In the genomic region with DNA sequence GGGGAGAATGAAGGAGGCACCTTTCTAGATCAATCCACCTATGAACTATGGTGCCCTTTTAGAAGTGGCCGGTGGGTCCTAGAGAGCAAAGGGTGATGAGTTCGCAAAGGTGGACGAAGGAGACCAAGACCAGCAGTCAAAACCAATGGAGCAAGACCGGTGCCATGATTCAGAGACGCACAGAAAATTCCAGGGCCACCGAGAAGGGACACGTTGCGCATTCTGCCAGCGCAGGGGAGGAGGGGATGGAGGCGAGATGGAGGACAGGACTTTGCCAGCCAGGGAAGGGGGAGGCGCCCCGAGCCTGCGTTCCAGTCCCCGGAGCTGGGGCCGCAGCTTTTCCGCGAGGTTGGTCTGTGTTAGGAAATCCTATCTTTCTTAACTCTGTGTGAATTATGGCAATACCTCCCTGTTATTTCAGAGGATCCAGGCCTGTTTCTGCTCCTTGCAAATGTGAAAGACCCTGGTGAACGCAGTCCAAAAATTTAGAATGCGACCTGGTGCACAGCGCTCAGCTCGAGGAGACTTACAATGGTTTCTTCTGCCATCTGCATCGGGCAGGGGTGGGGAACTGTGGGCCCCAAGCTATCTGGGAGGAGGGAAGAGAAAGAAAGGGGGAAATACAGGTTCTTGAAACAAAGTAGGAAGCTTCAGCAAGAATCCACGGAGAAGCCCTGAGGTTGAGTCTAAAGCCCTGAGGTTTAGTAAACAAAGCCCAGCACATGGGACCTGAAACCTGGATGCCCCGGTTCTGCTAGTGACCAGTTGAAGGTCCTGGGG, we compare ENCODE assay signal across 10 cellular contexts.
DNase-seq lines count a peak whose midpoint lies in the region; ATAC-seq and TF ChIP-seq lines count a peak whose summit lies in the region.
"Had no signal": no experiment of that assay in that cellular context is flagged by ENCODE, and none has a peak within 500 bp of the region (broad histone marks: within the 10 kb centered on the region; RNA-seq: fewer than 3 reads in every experiment).

No MANE protein-coding gene starts in this region.

- H3K27me3 ChIP-seq in breast epithelium (no peaks in the 10 kb centered on the region), mucosa of rectum (ENCODE audit: control insufficient read depth in 2 of 2, insufficient read depth in 2 of 2, low read length in 2 of 2) (no peaks in the 10 kb centered on the region), uterus (no peaks in the 10 kb centered on the region)
- H3K27me3 ChIP-seq: ovary had no signal

- H3K36me3 ChIP-seq in breast epithelium (no peaks in the 10 kb centered on the region), mucosa of rectum (ENCODE audit: control insufficient read depth in 2 of 2, insufficient read depth in 2 of 2, low read length in 2 of 2) (no peaks in the 10 kb centered on the region), uterus (no peaks in the 10 kb centered on the region)
- H3K36me3 ChIP-seq: ovary had no signal

- peaks cover 5% of the 10 kb centered on the region for H3K4me1 Mint-ChIP-seq in MCF 10A (ENCODE audit: insufficient read depth, unreplicated experiment)

- ATAC-seq in GM21723 (IDR thresholded peaks at IDR 0.05; ENCODE audit: unreplicated experiment), result no peak
- ATAC-seq in GM18909 (IDR thresholded peaks at IDR 0.05; ENCODE audit: poor library complexity, unreplicated experiment), result no peak

- peak overlapping the region in 1 of 2 donors; percentile 50 for H3K27ac ChIP-seq in breast epithelium
- H3K27ac ChIP-seq in mucosa of rectum (ENCODE audit: low read depth in 2 of 2, low read length in 2 of 2), result peak overlapping the region in 1 of 2 donors; percentile 23
- H3K27ac ChIP-seq in uterus, result peak overlapping the region; percentile 83 to 84
- H3K27ac ChIP-seq: ovary, SK-N-MC had no signal

- DNase-seq in breast epithelium (ENCODE audit: low spot score in 2 of 2) (peak in 1 of 2 donors; percentile 8), MCF 10A (ENCODE audit: unreplicated experiment) (no peak), choroid plexus epithelial cell (ENCODE audit: low read depth) (peak; percentile 40), uterus (peak; percentile 60 to 61), inferior parietal cortex (ENCODE audit: extremely low spot score) (no peak)

- H3K4me3 Mint-ChIP-seq in MCF 10A (ENCODE audit: unreplicated experiment), result no peak overlapping the region

- no peak overlapping the region for H3K27ac Mint-ChIP-seq in MCF 10A (ENCODE audit: low read depth, unreplicated experiment)

- H3K9me3 ChIP-seq in breast epithelium, result no peaks in the 10 kb centered on the region
- H3K9me3 ChIP-seq in mucosa of rectum (ENCODE audit: control insufficient read depth in 2 of 2, low read length in 2 of 2), result no peaks in the 10 kb centered on the region
- H3K9me3 ChIP-seq in uterus, result no peaks in the 10 kb centered on the region
- H3K9me3 ChIP-seq: ovary had no signal

- H3K9me3 Mint-ChIP-seq in MCF 10A (ENCODE audit: unreplicated experiment), result no peaks in the 10 kb centered on the region

- POLR2A ChIA-PET in MCF 10A (lab: Yijun Ruan, JAX), result interaction anchor here (0.8 kb wide), 1 partner anchor 130 kb away, joined by 3 read pairs; the partner anchor contains the start of genes MRPS6 and SLC5A3

- peak overlapping the region in 1 of 2 donors; percentile 41 for H3K9ac ChIP-seq in mucosa of rectum (ENCODE audit: low read depth in 1 of 2, low read length in 2 of 2)

- BruUV-seq in MCF 10A (replicated peaks; lab: Mats Ljungman, UMichigan), result no TSS peak

- no peaks in the 10 kb centered on the region for H3K27me3 Mint-ChIP-seq in MCF 10A (ENCODE audit: insufficient read depth, unreplicated experiment)

- intact Hi-C loops in breast epithelium (cut with DNase I; ENCODE audit: low total_unique reads), result loop anchor here (2.0 kb wide), 1 partner anchor 54 kb away; no protein-coding TSS in a partner anchor
- intact Hi-C loops in MCF 10A (cut with micrococcal nuclease), result loop anchor here (2.0 kb wide), 1 partner anchor 278 kb away; no protein-coding TSS in a partner anchor
- intact Hi-C loops in uterus (cut with DNase I; ENCODE audit: low total_unique reads), result no loop called here

- no peaks in the 10 kb centered on the region for H3K4me1 ChIP-seq in breast epithelium
- H3K4me1 ChIP-seq in mucosa of rectum (ENCODE audit: control insufficient read depth in 2 of 2, insufficient read depth in 2 of 2, low read length in 2 of 2), result peaks cover 7 to 10% of the 10 kb centered on the region in 2 donors
- peaks cover 0 to 5% of the 10 kb centered on the region in 2 donors for H3K4me1 ChIP-seq in uterus

- no peaks in the 10 kb centered on the region for H3K36me3 Mint-ChIP-seq in MCF 10A (ENCODE audit: insufficient read depth, unreplicated experiment)

- peak in 1 of 3 donors; percentile 11 for TF ChIP-seq CTCF in breast epithelium (IDR thresholded peaks at IDR 0.05)
- no peak for TF ChIP-seq CTCF in MCF 10A (IDR thresholded peaks at IDR 0.05; ENCODE audit: unreplicated experiment)
- no peak for TF ChIP-seq CTCF in choroid plexus epithelial cell (conservative IDR thresholded peaks at IDR 0.05; ENCODE audit: low read depth, low read length)
- TF ChIP-seq CTCF in uterus (IDR thresholded peaks at IDR 0.05), result no peak

- no peak for TF ChIP-seq POLR2A in breast epithelium (IDR thresholded peaks at IDR 0.05)
- no peak for TF ChIP-seq POLR2A in uterus (IDR thresholded peaks at IDR 0.05)

- CTCF ChIA-PET in MCF 10A (lab: Yijun Ruan, JAX), result interaction anchor here (0.6 to 4.6 kb wide), 11 partner anchors 9 to 942 kb away, joined by 3 to 34 read pairs (median 3); no protein-coding TSS in a partner anchor

- peak overlapping the region in 2 of 3 donors; percentile 56 to 67 for H3K4me3 ChIP-seq in breast epithelium
- H3K4me3 ChIP-seq in choroid plexus epithelial cell (ENCODE audit: low read depth, low read length), result peak overlapping the region; percentile 47
- peak overlapping the region; percentile 60 to 73 for H3K4me3 ChIP-seq in mucosa of rectum (ENCODE audit: low read length in 2 of 2)
- peak overlapping the region; percentile 25 to 29 for H3K4me3 ChIP-seq in uterus
- H3K4me3 ChIP-seq: SK-N-MC had no signal

Comparison
In these comparisons a context has a peak if more than half of its experiments do, and no peak if none do; other contexts are left out.
1. DNase-seq: peak in choroid plexus epithelial cell (single experiment) and uterus (2 of 2); none in MCF 10A (single experiment) and inferior parietal cortex (single experiment).
2. Peak in every context shown above with its lines, with median percentiles within 50 percentile points of each other: H3K4me3 ChIP-seq.